ENCODE assay signal across 8 cellular contexts in the genomic region with DNA sequence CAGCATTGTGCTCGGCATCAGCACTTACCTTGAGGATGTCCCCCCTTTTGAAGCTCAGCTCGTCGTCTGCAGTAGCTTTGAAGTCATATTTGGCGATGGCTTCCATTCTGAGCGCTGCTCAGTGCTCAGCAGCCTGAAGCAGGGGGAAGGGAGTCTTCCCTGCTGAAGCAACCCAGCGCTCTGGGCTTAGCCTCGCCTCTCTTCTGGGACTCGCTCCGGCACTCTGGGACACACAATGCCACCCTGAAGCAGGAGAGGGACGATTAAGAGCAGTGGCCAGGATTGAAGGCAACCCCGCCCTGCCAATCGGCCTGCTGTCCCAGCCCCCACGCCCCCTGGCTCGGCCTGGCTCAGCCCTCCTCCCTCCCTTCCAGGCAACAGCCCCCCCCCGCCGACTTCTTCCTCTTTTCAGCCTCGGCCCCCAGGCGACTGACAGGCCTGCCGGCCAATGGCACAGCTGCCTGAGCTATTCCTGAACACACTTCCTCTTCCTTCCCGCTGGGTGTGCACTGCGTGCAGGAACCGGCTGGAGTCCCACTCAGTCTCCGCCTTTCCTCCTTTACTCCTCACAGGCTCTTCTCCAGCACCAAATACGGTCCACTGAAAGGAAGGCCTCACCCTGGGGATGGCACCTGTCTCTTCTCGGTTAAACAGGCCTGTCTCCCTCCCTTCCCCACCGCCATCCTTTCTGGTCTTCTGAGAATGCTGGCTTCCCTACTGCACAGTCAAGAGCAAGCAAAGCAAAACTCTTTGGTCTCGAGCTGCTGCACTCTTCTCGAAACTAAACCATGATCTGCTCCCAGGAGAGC. TPM values are rescaled to one million over a fixed set of nuclear protein-coding genes. Genes with fewer than 3 reads are reported as not detected.
DNase-seq lines count a peak whose midpoint lies in the region; ATAC-seq and TF ChIP-seq lines count a peak whose summit lies in the region.

No MANE protein-coding gene starts in this region.

- peak overlapping the region; percentile 77 for H3K4me3 ChIP-seq in IMR-90 (ENCODE audit: insufficient read depth, low read depth, low read length)

- peak overlapping the region; percentile 75 to 94 for H4K8ac ChIP-seq in IMR-90 (ENCODE audit: low read depth in 2 of 2, low read length in 2 of 2)

- BruUV-seq in IMR-90 (replicated peaks; lab: Mats Ljungman, UMichigan), result no TSS peak

- no peaks in the 10 kb centered on the region for H3K27me3 ChIP-seq in IMR-90 (ENCODE audit: control insufficient read depth, insufficient read depth, low read length)

- H4K91ac ChIP-seq in IMR-90 (ENCODE audit: insufficient read depth, low read depth, low read length), result peak overlapping the region; percentile 95

- peak overlapping the region; percentile 99 for H2AFZ ChIP-seq in IMR-90 (replicated peaks; ENCODE audit: low read length, poor library complexity)

- peak overlapping the region; percentile 78; the same call in 2 of the 3 replicates for H2BK15ac ChIP-seq in IMR-90 (ENCODE audit: low read depth, low read length)

- dilution Hi-C loops in IMR-90 (cut with HindIII; ENCODE audit: low sequenced_read_pairs, unreplicated experiment), result no loop called here

- peak overlapping the region; percentile 87 for H2BK120ac ChIP-seq in IMR-90 (ENCODE audit: low read depth, low read length)

- H3K4me2 ChIP-seq in IMR-90 (ENCODE audit: low read depth, low read length), result peak overlapping the region; percentile 96

- no peaks in the 10 kb centered on the region; the same call in 1 of the 2 replicates for H3K4me1 ChIP-seq in IMR-90 (ENCODE audit: control insufficient read depth, insufficient read depth, low read length)

- H3K36me3 ChIP-seq in IMR-90 (ENCODE audit: control insufficient read depth, insufficient read depth, low read length), result no peaks in the 10 kb centered on the region

- H3K56ac ChIP-seq in IMR-90 (ENCODE audit: extremely low read depth, insufficient read depth, low read length), result peak overlapping the region; percentile 88

- peak overlapping the region; percentile 94 for H2AK5ac ChIP-seq in IMR-90 (ENCODE audit: low read depth, low read length)

- peak overlapping the region; percentile 88 for H2AK9ac ChIP-seq in IMR-90 (replicated peaks; ENCODE audit: low read depth, low read length, poor library complexity)

- peaks cover 2% of the 10 kb centered on the region; the same call in 1 of the 2 replicates for H3K9me1 ChIP-seq in IMR-90 (ENCODE audit: insufficient read depth, low read length)

- TF ChIP-seq RAD21 in IMR-90 (IDR thresholded peaks at IDR 0.05; ENCODE audit: low read length), result no peak; the same call in 1 of the 2 replicates

- H3K9ac ChIP-seq in IMR-90 (ENCODE audit: low read depth, low read length), result peak overlapping the region; percentile 92

- H3K4ac ChIP-seq in IMR-90 (ENCODE audit: low read depth, low read length), result peak overlapping the region; percentile 95

- intact Hi-C loops in IMR-90 (cut with micrococcal nuclease), result loop anchor here (1.0 kb wide), 2 partner anchors 10 to 70 kb away; no protein-coding TSS in a partner anchor

- POLR2A ChIA-PET in IMR-90 (lab: Charles Lee; ENCODE audit: unreplicated experiment), result interaction anchor here (0.5 to 1.0 kb wide), 6 partner anchors 13 to 126 kb away, joined by 3 to 23 read pairs (median 6); a partner anchor contains a TSS

- peak; percentile 94 for DNase-seq in CMK (ENCODE audit: low read depth)
- peak; percentile 98 for DNase-seq in IMR-90
- peak; percentile 99 for DNase-seq in OCI-M1 (lab: John Stamatoyannopoulos, UW)
- DNase-seq in activated T-cell treated with anti-CD3 and anti-CD28 coated beads for 48 hours (ENCODE audit: low read depth), result peak; percentile 77
- peak; percentile 93 to 94 for DNase-seq in erythroblast (lab: John Stamatoyannopoulos, UW)
- DNase-seq in mucosa of gallbladder (ENCODE audit: low spot score), result peak; percentile 97
- peak; percentile 61 to 65 for DNase-seq in stimulated activated CD8-positive, alpha-beta memory T cell treated with anti-CD3 and anti-CD28 coated beads, Interleukin-4, amount 100 ng/mL, for 1 hour (ENCODE audit: low read depth in 2 of 2, low spot score in 1 of 2)

- in situ Hi-C loops in IMR-90 (cut with MboI; ENCODE audit: low sequenced_read_pairs), result no loop called here

- TF ChIP-seq POLR2A in IMR-90 (IDR thresholded peaks at IDR 0.05; ENCODE audit: low read depth, low read length), result peak; percentile 50
- peak; percentile 50 for TF ChIP-seq POLR2A in erythroblast (IDR thresholded peaks at IDR 0.05; ENCODE audit: low read length)

- H3K23ac ChIP-seq in IMR-90 (ENCODE audit: low read depth, low read length), result peak overlapping the region; percentile 96

- CTCF ChIA-PET in IMR-90 (lab: Yijun Ruan, JAX), result interaction anchor here (0.6 to 1.7 kb wide), 7 partner anchors 10 to 355 kb away, joined by 3 to 5 read pairs (median 4); a partner anchor contains a TSS

- peak overlapping the region; percentile 97 for H3K14ac ChIP-seq in IMR-90 (replicated peaks; ENCODE audit: low read depth, low read length)

- ATAC-seq in GM21423 (IDR thresholded peaks at IDR 0.05; ENCODE audit: unreplicated experiment), result peak; percentile 76
- peak; percentile 98 for ATAC-seq in IMR-90 (ENCODE audit: low read depth)

- peak overlapping the region; percentile 91 for H3K27ac ChIP-seq in IMR-90 (ENCODE audit: insufficient read depth, low read length)

- H3K9me3 ChIP-seq in IMR-90 (ENCODE audit: control insufficient read depth, insufficient read depth, low read length), result no peaks in the 10 kb centered on the region

- H3K18ac ChIP-seq in IMR-90 (ENCODE audit: low read depth, low read length), result peak overlapping the region; percentile 78

- 2% methylated on average over 10 of the region's 28 CpGs; no CpG with 5 or more reads in 1 of the 2 experiments for WGBS in IMR-90 (ENCODE audit: extremely low coverage in 2 of 2, insufficient read length in 1 of 2), 2 experiments

- H4K20me1 ChIP-seq in IMR-90 (ENCODE audit: insufficient read depth, low read length), result peaks cover 56% of the 10 kb centered on the region

- peak overlapping the region; percentile 32; the same call in 1 of the 2 replicates for H2BK20ac ChIP-seq in IMR-90 (ENCODE audit: low read depth, low read length)

- TF ChIP-seq CTCF in IMR-90 (conservative IDR thresholded peaks at IDR 0.05; ENCODE audit: low read depth, low read length), result no peak

- H3K79me1 ChIP-seq in IMR-90 (ENCODE audit: low read depth in 1 of 2, low read length in 2 of 2), result peaks cover 9 to 69% of the 10 kb centered on the region in 2 experiments

- peak overlapping the region; percentile 79 for H4K5ac ChIP-seq in IMR-90 (ENCODE audit: low read depth, low read length)

- peak overlapping the region; percentile 94 for H2BK5ac ChIP-seq in IMR-90 (ENCODE audit: low read depth, low read length, poor library complexity, severe bottlenecking)

TF ChIP-seq in IMR-90, 13 proteins besides CTCF, POLR2A, EP300 and RAD21:
- peak; percentile 59; the same call in 1 of the 2 replicates for TF ChIP-seq MXI1 (IDR thresholded peaks at IDR 0.05; ENCODE audit: borderline replicate concordance, low read depth, low read length)
- no peak for TF ChIP-seq FOS (IDR thresholded peaks at IDR 0.05; ENCODE audit: low read depth, low read length)
- peak; percentile 98 for TF ChIP-seq MAZ (IDR thresholded peaks at IDR 0.05; ENCODE audit: borderline replicate concordance, low read depth, low read length)

RNA-seq across cellular contexts. Expression of a gene that starts 11.8 kb away (rescaled TPM):
- total RNA-seq in IMR-90 (2012; rRNA removed), result 45.0 and 49.3 TPM in 2 replicates
- polyA plus RNA-seq in IMR-90 (2012; rRNA removed), result 56.9 and 62.1 TPM in 2 replicates
- polyA plus RNA-seq in IMR-90 (2012; cell fraction: cytosol; rRNA removed), result 137 and 237 TPM in 2 replicates
- polyA plus RNA-seq in IMR-90 (2012; cell fraction: nucleus; rRNA removed; ENCODE audit: low replicate concordance), result 49.2 and 98.6 TPM in 2 replicates
- total RNA-seq in mucosa of gallbladder, result 94.3 TPM

Comparison
In these comparisons a context has a peak if more than half of its experiments do, and no peak if none do; other contexts are left out.
1. Peak in every context shown above with its lines: DNase-seq, ATAC-seq, H3K4me3 ChIP-seq and H3K27ac ChIP-seq.